12 cellular contexts compared by ENCODE assay signal in the genomic region with DNA sequence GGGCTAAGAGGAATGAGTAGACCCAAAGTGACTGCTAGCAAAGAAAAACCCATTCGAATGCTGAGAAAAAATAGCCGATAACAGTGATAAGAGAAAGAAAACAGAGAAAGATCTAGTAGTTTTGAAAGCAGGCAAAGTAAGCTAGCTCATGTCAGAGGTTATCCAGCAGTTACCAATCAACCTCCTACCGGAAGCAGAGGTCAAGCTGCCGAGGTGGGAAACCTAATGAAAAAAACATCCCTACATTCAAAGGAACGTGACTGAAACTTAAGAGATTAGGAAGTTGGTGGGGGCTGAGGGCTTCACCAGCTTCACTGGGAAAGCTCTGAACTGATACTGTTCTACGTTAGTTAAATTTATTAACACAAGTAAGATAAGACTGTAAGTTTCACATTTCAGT. TPM values are rescaled to one million over a fixed set of nuclear protein-coding genes. Genes with fewer than 3 reads are reported as not detected.
DNase-seq lines count a peak whose midpoint lies in the region; ATAC-seq and TF ChIP-seq lines count a peak whose summit lies in the region.
"Had no signal": no experiment of that assay in that cellular context is flagged by ENCODE, and none has a peak within 500 bp of the region (broad histone marks: within the 10 kb centered on the region; RNA-seq: fewer than 3 reads in every experiment).

No MANE protein-coding gene starts in this region.

- no peak overlapping the region for H3K9ac ChIP-seq in parathyroid adenoma

- no peak for TF ChIP-seq CTCF in glutamatergic neuron (IDR thresholded peaks at IDR 0.05; ENCODE audit: partially characterized antibody, unreplicated experiment)
- TF ChIP-seq CTCF in parathyroid adenoma (IDR thresholded peaks at IDR 0.05): no peak
- TF ChIP-seq CTCF in Calu3 (IDR thresholded peaks at IDR 0.05; ENCODE audit: unreplicated experiment): no peak

- no peak for DNase-seq in activated CD4-positive, alpha-beta T cell treated with anti-CD3 and anti-CD28 coated beads for 36 hours
- DNase-seq in activated CD4-positive, alpha-beta T cell treated with anti-CD3 and anti-CD28 coated beads for 4 hours: no peak
- DNase-seq in SJSA1 (ENCODE audit: low read depth in 1 of 2, low spot score in 2 of 2) (no peak), glutamatergic neuron (no peak), Calu3 (no peak), ureter (ENCODE audit: low spot score) (no peak)
- DNase-seq: activated T-cell treated with anti-CD3 and anti-CD28 coated beads for 4 hours; effector memory CD4-positive, alpha-beta T cell had no signal

- peak overlapping the region; percentile 58 for H3K27ac Mint-ChIP-seq in activated CD4-positive, alpha-beta T cell treated with anti-CD3 and anti-CD28 coated beads for 36 hours
- H3K27ac Mint-ChIP-seq in glutamatergic neuron (ENCODE audit: unreplicated experiment) (no peak overlapping the region), Calu3 (ENCODE audit: unreplicated experiment) (no peak overlapping the region)

- intact Hi-C loops in activated CD4-positive, alpha-beta T cell treated with anti-CD3 and anti-CD28 coated beads for 36 hours (cut with DNase I, micrococcal nuclease): no loop called here
- intact Hi-C loops in Calu3 (cut with micrococcal nuclease; ENCODE audit: unreplicated experiment): no loop called here

- no TSS peak for BruUV-seq in Calu3 (replicated peaks; lab: Mats Ljungman, UMichigan)

- H3K27me3 ChIP-seq in SJSA1 (replicated peaks) (peaks cover 4% of the 10 kb centered on the region; the same call in 1 of the 2 replicates), parathyroid adenoma (ENCODE audit: control insufficient read depth, insufficient read depth, low read length) (no peaks in the 10 kb centered on the region)

- H3K9me3 Mint-ChIP-seq in activated CD4-positive, alpha-beta T cell treated with anti-CD3 and anti-CD28 coated beads for 36 hours (ENCODE audit: low read depth): no peaks in the 10 kb centered on the region
- H3K9me3 Mint-ChIP-seq in glutamatergic neuron (ENCODE audit: unreplicated experiment): no peaks in the 10 kb centered on the region
- H3K9me3 Mint-ChIP-seq in Calu3 (ENCODE audit: low read depth, unreplicated experiment): no peaks in the 10 kb centered on the region

- peaks cover 61% of the 10 kb centered on the region for H3K4me1 Mint-ChIP-seq in activated CD4-positive, alpha-beta T cell treated with anti-CD3 and anti-CD28 coated beads for 36 hours
- H3K4me1 Mint-ChIP-seq in glutamatergic neuron (ENCODE audit: low read depth, unreplicated experiment) (peaks cover 25% of the 10 kb centered on the region), Calu3 (ENCODE audit: low read depth, unreplicated experiment) (peaks cover 24% of the 10 kb centered on the region)

- 0 out of 2 replicates have a peak overlapping the region, but pooled peaks have one; percentile 0 for H3K27ac ChIP-seq in SJSA1
- H3K27ac ChIP-seq in parathyroid adenoma: no peak overlapping the region

- H3K79me2 ChIP-seq in parathyroid adenoma: peaks cover 45% of the 10 kb centered on the region

- H3K36me3 ChIP-seq in SJSA1 (no peaks in the 10 kb centered on the region), parathyroid adenoma (ENCODE audit: control insufficient read depth, insufficient read depth, low read length) (no peaks in the 10 kb centered on the region)

- CTCF ChIA-PET in activated CD4-positive, alpha-beta T cell treated with anti-CD3 and anti-CD28 coated beads for 36 hours (lab: Charles Lee): interaction anchor here (0.8 to 1.9 kb wide), 6 partner anchors 10 to 28 kb away, joined by 3 to 10 read pairs (median 4); no protein-coding TSS in a partner anchor
- CTCF ChIA-PET in Calu3 (lab: Charles Lee): no interaction called here

- no peak for ATAC-seq in activated CD4-positive, alpha-beta T cell treated with anti-CD3 and anti-CD28 coated beads for 36 hours
- ATAC-seq in GM21723 (IDR thresholded peaks at IDR 0.05; ENCODE audit: unreplicated experiment): no peak

- H3K4me3 ChIP-seq in SJSA1 (no peak overlapping the region), parathyroid adenoma (ENCODE audit: low read depth, low read length) (no peak overlapping the region)

- POLR2A ChIA-PET in activated CD4-positive, alpha-beta T cell treated with anti-CD3 and anti-CD28 coated beads for 36 hours (lab: Charles Lee): interaction anchor here (1.3 kb wide), 1 partner anchor 33 kb away, joined by 3 read pairs; a partner anchor contains a TSS

- no peak overlapping the region for H2AFZ ChIP-seq in parathyroid adenoma

- H3K4me3 Mint-ChIP-seq in activated CD4-positive, alpha-beta T cell treated with anti-CD3 and anti-CD28 coated beads for 36 hours: peak overlapping the region; percentile 22
- H3K4me3 Mint-ChIP-seq in glutamatergic neuron (ENCODE audit: unreplicated experiment) (peak overlapping the region; percentile 18), Calu3 (ENCODE audit: low read depth, unreplicated experiment) (no peak overlapping the region)
- H3K4me3 Mint-ChIP-seq: IgD-negative memory B cell had no signal

- peak overlapping the region; percentile 20 for H3K4me2 ChIP-seq in parathyroid adenoma (ENCODE audit: low read length)

- peaks cover 4% of the 10 kb centered on the region for H3K36me3 Mint-ChIP-seq in activated CD4-positive, alpha-beta T cell treated with anti-CD3 and anti-CD28 coated beads for 36 hours (ENCODE audit: low read depth)
- H3K36me3 Mint-ChIP-seq in glutamatergic neuron (ENCODE audit: unreplicated experiment) (no peaks in the 10 kb centered on the region), Calu3 (ENCODE audit: insufficient read depth, unreplicated experiment) (no peaks in the 10 kb centered on the region)

- no peaks in the 10 kb centered on the region for H3K27me3 Mint-ChIP-seq in activated CD4-positive, alpha-beta T cell treated with anti-CD3 and anti-CD28 coated beads for 36 hours
- H3K27me3 Mint-ChIP-seq in glutamatergic neuron (ENCODE audit: unreplicated experiment) (peaks cover 2% of the 10 kb centered on the region), Calu3 (ENCODE audit: unreplicated experiment) (no peaks in the 10 kb centered on the region)
- H3K27me3 Mint-ChIP-seq: brain, IgD-negative memory B cell had no signal

- H3K4me1 ChIP-seq in SJSA1 (replicated peaks) (peaks cover 10% of the 10 kb centered on the region; the same call in 1 of the 2 replicates), parathyroid adenoma (peaks cover 33% of the 10 kb centered on the region)

- no peaks in the 10 kb centered on the region for H3K9me3 ChIP-seq in SJSA1 (replicated peaks)
- no peaks in the 10 kb centered on the region for H3K9me3 ChIP-seq in parathyroid adenoma (ENCODE audit: control insufficient read depth, low read length)

RNA-seq across cellular contexts. Expression of a gene that starts 32.6 kb away (rescaled TPM):
- 10 to 100 TPM; 16.9 to 21.4 TPM for total RNA-seq in activated CD4-positive, alpha-beta T cell treated with anti-CD3 and anti-CD28 coated beads for 36 hours
- total RNA-seq in SJSA1 (2014; rRNA removed; shearing (Covaris generic)): 0.81 and 4.7 TPM in 2 replicates
- total RNA-seq in glutamatergic neuron (ENCODE audit: unreplicated experiment) (146 TPM), Calu3 (2022) (15.5 and 18.9 TPM in 2 replicates), ureter (59.0 TPM)
